ENCODE assay signal across 19 cellular contexts in genomic region chr20:43979576-43979975, GRCh38.
"Had no signal": no experiment of that assay in that cellular context is flagged by ENCODE, and none has a peak within 500 bp of the region (broad histone marks: within the 10 kb centered on the region; RNA-seq: fewer than 3 reads in every experiment).

No MANE protein-coding gene starts in this region.

- H3K36me3 ChIP-seq: MG63 had no signal

- DNase-seq: MG63, NCI-H1092 treated with DMSO at 0.1 percent for 48 hours, NCI-H1436, NCI-H187, NCI-H2029 treated with DMSO at 0.1 percent for 48 hours, NCI-H2171 treated with DMSO at 0.1 percent for 48 hours, NCI-H345, NCI-H446 treated with DMSO at 0.1 percent for 48 hours, NCI-H510A treated with DMSO at 0.1 percent for 48 hours, NCI-H69, NCI-H774, Right ventricle myocardium superior, RPMI8226, SIG-M5 had no signal

- H3K27ac ChIP-seq: KMS-11, SJSA1, SK-N-MC had no signal

- H3K9ac ChIP-seq: KMS-11 had no signal

- H3K4me3 Mint-ChIP-seq: IgD-negative memory B cell had no signal

- ATAC-seq: K562 had no signal

- H3K27me3 Mint-ChIP-seq: IgD-negative memory B cell had no signal

- H3K27ac Mint-ChIP-seq: IgD-negative memory B cell had no signal

- H3K4me3 ChIP-seq: K562, MG63, SJSA1, SK-N-MC had no signal

- H3K9me3 ChIP-seq: MG63, SJSA1 had no signal

- H3K27me3 ChIP-seq: MG63, SJSA1 had no signal
